14 cellular contexts compared by ENCODE assay signal in the genomic region with DNA sequence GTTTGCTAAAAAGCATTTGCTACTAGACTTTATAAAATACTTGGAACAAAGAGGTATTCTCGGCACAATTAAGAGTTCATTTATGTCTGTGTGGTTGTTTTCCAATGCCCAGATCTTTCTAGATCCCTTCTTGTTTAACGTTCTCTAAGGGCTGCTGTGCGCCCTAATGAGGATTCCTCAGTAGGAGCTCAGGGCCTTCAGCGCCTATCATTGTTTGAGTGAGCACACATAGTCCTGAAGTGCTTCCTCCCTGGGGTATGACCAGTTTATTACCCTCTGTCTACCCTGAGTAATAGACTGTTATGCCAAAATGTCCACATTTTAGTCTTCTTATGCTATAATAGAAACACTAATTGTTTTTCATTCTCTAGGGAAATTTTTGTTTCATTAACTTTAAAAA.
A peak's percentile ranks its signal among the peaks of the same experiment; 100 is the strongest.
DNase-seq lines count a peak whose midpoint lies in the region; ATAC-seq and TF ChIP-seq lines count a peak whose summit lies in the region.
"Had no signal": no experiment of that assay in that cellular context is flagged by ENCODE, and none has a peak within 500 bp of the region (broad histone marks: within the 10 kb centered on the region; RNA-seq: fewer than 3 reads in every experiment).

No MANE protein-coding gene starts in this region.

- peak; percentile 18 for DNase-seq in NCI-H82 (lab: John Stamatoyannopoulos, UW)
- no peak for DNase-seq in NCI-H82 treated with DMSO at 0.1 percent for 48 hours (lab: John Stamatoyannopoulos, UW; ENCODE audit: unreplicated experiment)
- peak; percentile 42 for DNase-seq in NCI-H2227 (lab: John Stamatoyannopoulos, UW; ENCODE audit: unreplicated experiment)
- DNase-seq in fibroblast of pulmonary artery (ENCODE audit: low read depth): peak; percentile 18
- no peak for DNase-seq in NK-92 treated with Interleukin-12 subunit alpha and Interleukin-12 subunit beta, amount 100 ng/mL, for 24 hours (lab: John Stamatoyannopoulos, UW)
- no peak for DNase-seq in left lung
- DNase-seq in foreskin melanocyte: no peak
- DNase-seq: activated CD4-positive, alpha-beta T cell treated with anti-CD3 and anti-CD28 coated beads, Interleukin-2, amount 50 U/mL, for 4 hours; brain microvascular endothelial cell; DND-41; NCI-H510A; stimulated activated CD4-positive, alpha-beta T cell treated with anti-CD3 and anti-CD28 coated beads, Interleukin-2, amount 100 ng/mL, for 24 hours had no signal

- intact Hi-C loops in left lung (cut with DNase I): no loop called here

- no peak overlapping the region for H3K27ac ChIP-seq in left lung
- H3K27ac ChIP-seq: brain microvascular endothelial cell, RWPE1 had no signal

- ATAC-seq in left lung: no peak

- no peak overlapping the region for H3K4me2 ChIP-seq in skeletal muscle satellite cell (ENCODE audit: low read length)

- TF ChIP-seq CTCF in fibroblast of pulmonary artery (IDR thresholded peaks at IDR 0.05; ENCODE audit: low read length, missing control alignments) (no peak), left lung (IDR thresholded peaks at IDR 0.05) (no peak)

- no peaks in the 10 kb centered on the region for H3K36me3 ChIP-seq in skeletal muscle satellite cell (ENCODE audit: insufficient read depth, low read length)
- no peaks in the 10 kb centered on the region for H3K36me3 ChIP-seq in left lung
- H3K36me3 ChIP-seq: brain microvascular endothelial cell had no signal

- H3K9me3 ChIP-seq in skeletal muscle satellite cell (replicated peaks; ENCODE audit: low read length) (no peaks in the 10 kb centered on the region), left lung (peaks cover 0 to 3% of the 10 kb centered on the region in 2 donors)

- H3K27me3 ChIP-seq in skeletal muscle satellite cell (ENCODE audit: control insufficient read depth, insufficient read depth, low read length) (no peaks in the 10 kb centered on the region), left lung (no peaks in the 10 kb centered on the region)
- H3K27me3 ChIP-seq: brain microvascular endothelial cell had no signal

- H3K4me3 ChIP-seq in fibroblast of pulmonary artery (replicated peaks; ENCODE audit: low read depth, low read length): no peak overlapping the region
- no peak overlapping the region for H3K4me3 ChIP-seq in skeletal muscle satellite cell (ENCODE audit: low read length)
- no peak overlapping the region for H3K4me3 ChIP-seq in left lung

- H3K4me1 ChIP-seq in skeletal muscle satellite cell (ENCODE audit: control insufficient read depth, insufficient read depth, low read length) (peaks cover 19% of the 10 kb centered on the region), left lung (no peaks in the 10 kb centered on the region)

- peak overlapping the region; percentile 43 for H3K9ac ChIP-seq in skeletal muscle satellite cell (ENCODE audit: low read depth, low read length)

Comparison
In these comparisons a context has a peak if more than half of its experiments do, and no peak if none do; other contexts are left out.
1. DNase-seq: peak in NCI-H82 (single experiment), NCI-H2227 (single experiment) and fibroblast of pulmonary artery (single experiment); none in NCI-H82 treated with DMSO at 0.1 percent for 48 hours (single experiment), NK-92 treated with Interleukin-12 subunit alpha and Interleukin-12 subunit beta, amount 100 ng/mL, for 24 hours (single experiment), left lung (0 of 2) and foreskin melanocyte (single experiment).